8 cellular contexts compared by ENCODE assay signal in the genomic region with DNA sequence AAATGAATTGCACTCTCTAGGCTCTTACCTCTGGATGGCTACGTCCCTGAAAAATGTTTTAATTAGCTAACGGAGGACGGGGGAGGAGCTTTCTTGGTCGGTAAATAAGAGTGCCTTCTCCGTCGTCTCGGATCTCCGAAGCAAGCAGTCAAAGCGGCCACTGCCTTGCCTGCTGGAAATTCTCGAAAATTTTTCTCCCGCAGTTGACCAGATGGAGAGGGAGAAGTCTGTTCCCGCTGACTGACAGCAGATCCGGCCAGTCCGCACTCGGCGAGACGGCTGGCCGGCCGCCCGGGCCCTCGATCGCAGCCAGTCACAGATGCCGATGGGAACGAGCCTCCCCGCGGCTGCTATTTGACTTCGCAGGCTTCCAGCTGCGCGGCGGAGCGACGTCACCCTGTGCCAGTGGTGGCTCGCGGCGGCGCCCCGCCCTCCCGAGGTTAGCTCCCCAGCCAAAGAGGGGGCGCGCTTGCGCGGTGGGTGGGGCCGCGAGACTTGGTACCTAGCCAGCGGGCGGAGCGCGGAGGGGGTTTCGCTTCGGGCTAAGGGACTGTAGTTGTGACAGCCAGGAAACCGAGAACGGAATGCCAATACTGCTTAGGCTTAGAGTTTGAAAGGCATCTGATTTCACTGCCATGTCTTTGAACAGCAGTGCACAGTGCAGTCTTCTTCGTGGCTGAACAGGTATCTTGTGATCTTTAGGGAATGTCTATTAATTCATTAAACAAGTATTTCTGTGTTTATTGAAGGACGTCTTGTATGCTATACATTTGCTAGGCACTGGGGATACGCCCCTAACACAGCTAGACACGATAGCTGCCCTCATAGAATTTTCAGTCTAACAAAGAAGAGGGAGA. TPM values are rescaled to one million over a fixed set of nuclear protein-coding genes. Genes with fewer than 3 reads are reported as not detected.
A peak's percentile ranks its signal among the peaks of the same experiment; 100 is the strongest.
DNase-seq lines count a peak whose midpoint lies in the region; ATAC-seq and TF ChIP-seq lines count a peak whose summit lies in the region.

A gene (minus strand): TSS at position 184 of the 857 bp plus-strand sequence. CDS start 5,978 bp downstream, outside the sequence.

- peak within 1 kb of the TSS; percentile 98 to 99 (median 99) for H3K27ac Mint-ChIP-seq in CD4-positive, CD25-positive, alpha-beta regulatory T cell
- H3K27ac Mint-ChIP-seq in activated CD4-positive, alpha-beta memory T cell treated with anti-CD3 and anti-CD28 coated beads for 36 hours, result peak within 1 kb of the TSS; percentile 99

- H3K4me3 ChIP-seq in CD4-positive, CD25-positive, alpha-beta regulatory T cell (ENCODE audit: low read depth, low read length), result peak within 1 kb of the TSS; percentile 99
- peak within 1 kb of the TSS; percentile 76 to 87 (median 81) for H3K4me3 ChIP-seq in liver (ENCODE audit: low read depth in 1 of 3, low read length in 3 of 3)

- H3K36me3 Mint-ChIP-seq in CD4-positive, CD25-positive, alpha-beta regulatory T cell, result no peaks in the 10 kb centered on the region
- peaks cover 16% of the 10 kb centered on the region for H3K36me3 Mint-ChIP-seq in activated CD4-positive, alpha-beta memory T cell treated with anti-CD3 and anti-CD28 coated beads for 36 hours

- H3K4me3 Mint-ChIP-seq in CD4-positive, CD25-positive, alpha-beta regulatory T cell, result peak within 1 kb of the TSS; percentile 94 to 100 (median 98)
- H3K4me3 Mint-ChIP-seq in activated CD4-positive, alpha-beta memory T cell treated with anti-CD3 and anti-CD28 coated beads for 36 hours, result peak within 1 kb of the TSS; percentile 99

- no peak for TF ChIP-seq CTCF in liver (IDR thresholded peaks at IDR 0.05; ENCODE audit: low read depth, low read length, missing input control)

- under 1% methylated on average over 56 of the region's 56 CpGs for WGBS in liver

- CTCF ChIA-PET in activated CD4-positive, alpha-beta memory T cell treated with anti-CD3 and anti-CD28 coated beads for 36 hours (lab: Charles Lee), result interaction anchor here (0.9 to 3.0 kb wide), 8 partner anchors 66 to 232 kb away, joined by 3 to 8 read pairs (median 3); a partner anchor contains a TSS

- no peaks in the 10 kb centered on the region for H3K9me3 Mint-ChIP-seq in CD4-positive, CD25-positive, alpha-beta regulatory T cell
- H3K9me3 Mint-ChIP-seq in activated CD4-positive, alpha-beta memory T cell treated with anti-CD3 and anti-CD28 coated beads for 36 hours, result no peaks in the 10 kb centered on the region

- H3K27me3 ChIP-seq in CD4-positive, CD25-positive, alpha-beta regulatory T cell (ENCODE audit: control insufficient read depth, insufficient read depth, low read length), result no peaks in the 10 kb centered on the region
- H3K27me3 ChIP-seq in liver (ENCODE audit: control insufficient read depth in 4 of 4, insufficient read depth in 4 of 4, low read length in 3 of 4), result no peaks in the 10 kb centered on the region

- H3K27ac ChIP-seq in CD4-positive, CD25-positive, alpha-beta regulatory T cell (ENCODE audit: insufficient read depth, low read length, poor library complexity, severe bottlenecking), result peak within 1 kb of the TSS; percentile 98
- H3K27ac ChIP-seq in liver (ENCODE audit: low read depth in 1 of 2, low read length in 2 of 2), result peak within 1 kb of the TSS; percentile 93 to 95

- no peaks in the 10 kb centered on the region for H3K36me3 ChIP-seq in CD4-positive, CD25-positive, alpha-beta regulatory T cell (ENCODE audit: control insufficient read depth, insufficient read depth, low read length)
- no peaks in the 10 kb centered on the region for H3K36me3 ChIP-seq in liver (ENCODE audit: control insufficient read depth in 4 of 4, insufficient read depth in 3 of 4, low read depth in 1 of 4, low read length in 3 of 4)

- POLR2A ChIA-PET in activated CD4-positive, alpha-beta memory T cell treated with anti-CD3 and anti-CD28 coated beads for 36 hours (lab: Charles Lee), result interaction anchor here (0.9 to 2.6 kb wide), 10 partner anchors 9 to 172 kb away, joined by 3 to 33 read pairs (median 4); a partner anchor contains a TSS

- ATAC-seq in CD4-positive, CD25-positive, alpha-beta regulatory T cell (ENCODE audit: low read depth in 2 of 2), result peak; percentile 89
- ATAC-seq in GM19438 (IDR thresholded peaks at IDR 0.05; ENCODE audit: low read depth, unreplicated experiment) (peak; percentile 73), HG03575 (IDR thresholded peaks at IDR 0.05; ENCODE audit: extremely low read depth, insufficient number of reproducible peaks, low FRiP score, unreplicated experiment) (peak; percentile 45)

- H3K9me3 ChIP-seq in CD4-positive, CD25-positive, alpha-beta regulatory T cell (ENCODE audit: control insufficient read depth in 2 of 2, low read length in 2 of 2), result no peaks in the 10 kb centered on the region
- no peaks in the 10 kb centered on the region for H3K9me3 ChIP-seq in liver (ENCODE audit: control insufficient read depth in 4 of 4, low read length in 3 of 4)

- H3K27me3 Mint-ChIP-seq in CD4-positive, CD25-positive, alpha-beta regulatory T cell, result peaks cover 10% of the 10 kb centered on the region
- H3K27me3 Mint-ChIP-seq in activated CD4-positive, alpha-beta memory T cell treated with anti-CD3 and anti-CD28 coated beads for 36 hours, result no peaks in the 10 kb centered on the region

- peak within 1 kb of the TSS; percentile 72 to 100 for H3K9ac ChIP-seq in liver (ENCODE audit: low read depth in 1 of 2, low read length in 2 of 2)

- intact Hi-C loops in activated CD4-positive, alpha-beta memory T cell treated with anti-CD3 and anti-CD28 coated beads for 36 hours (cut with micrococcal nuclease), result loop anchor here (1.0 to 5.0 kb wide), 11 partner anchors 36 to 1013 kb away; a partner anchor contains a TSS

- H3K4me1 ChIP-seq in CD4-positive, CD25-positive, alpha-beta regulatory T cell (ENCODE audit: control insufficient read depth, insufficient read depth, low read length, poor library complexity, severe bottlenecking), result peaks cover 40% of the 10 kb centered on the region
- H3K4me1 ChIP-seq in liver (ENCODE audit: control insufficient read depth in 4 of 4, insufficient read depth in 4 of 4, low read length in 3 of 4), result peaks cover 4 to 30% (median 23%) of the 10 kb centered on the region in 4 donors

- peak; percentile 98 to 99 (median 99) for DNase-seq in CD4-positive, CD25-positive, alpha-beta regulatory T cell
- peak; percentile 84 for DNase-seq in NCI-H82 treated with DMSO at 0.1 percent for 48 hours (lab: John Stamatoyannopoulos, UW; ENCODE audit: unreplicated experiment)
- DNase-seq in activated CD4-positive, alpha-beta memory T cell treated with anti-CD3 and anti-CD28 coated beads for 36 hours, result peak; percentile 100
- peak; percentile 95 to 99 for DNase-seq in dermis microvascular lymphatic vessel endothelial cell (ENCODE audit: low read depth in 2 of 2)
- DNase-seq in stimulated activated CD4-positive, alpha-beta T cell treated with anti-CD3 and anti-CD28 coated beads, Interleukin-4, amount 100 ng/mL, for 24 hours, result peak; percentile 99

- TF ChIP-seq RAD21 in liver (IDR thresholded peaks at IDR 0.05), result peak in 1 of 2 donors; percentile 48

- peaks cover 17 to 45% (median 38%) of the 10 kb centered on the region in 4 donors for H3K4me1 Mint-ChIP-seq in CD4-positive, CD25-positive, alpha-beta regulatory T cell
- H3K4me1 Mint-ChIP-seq in activated CD4-positive, alpha-beta memory T cell treated with anti-CD3 and anti-CD28 coated beads for 36 hours (ENCODE audit: low read depth), result peaks cover 36% of the 10 kb centered on the region

TF ChIP-seq in liver, 16 proteins besides CTCF, POLR2A, EP300 and RAD21 (continues in another document):
- TF ChIP-seq HNF4G (IDR thresholded peaks at IDR 0.05) (no peak), FOXA1 (IDR thresholded peaks at IDR 0.05) (peak; percentile 72), GABPA (IDR thresholded peaks at IDR 0.05 in 1 of 2, conservative IDR thresholded peaks at IDR 0.05 in 1 of 2) (peak in 1 of 2 donors; percentile 32), JUND (IDR thresholded peaks at IDR 0.05) (peak; percentile 23 to 72)
- TF ChIP-seq, protein P1, sequence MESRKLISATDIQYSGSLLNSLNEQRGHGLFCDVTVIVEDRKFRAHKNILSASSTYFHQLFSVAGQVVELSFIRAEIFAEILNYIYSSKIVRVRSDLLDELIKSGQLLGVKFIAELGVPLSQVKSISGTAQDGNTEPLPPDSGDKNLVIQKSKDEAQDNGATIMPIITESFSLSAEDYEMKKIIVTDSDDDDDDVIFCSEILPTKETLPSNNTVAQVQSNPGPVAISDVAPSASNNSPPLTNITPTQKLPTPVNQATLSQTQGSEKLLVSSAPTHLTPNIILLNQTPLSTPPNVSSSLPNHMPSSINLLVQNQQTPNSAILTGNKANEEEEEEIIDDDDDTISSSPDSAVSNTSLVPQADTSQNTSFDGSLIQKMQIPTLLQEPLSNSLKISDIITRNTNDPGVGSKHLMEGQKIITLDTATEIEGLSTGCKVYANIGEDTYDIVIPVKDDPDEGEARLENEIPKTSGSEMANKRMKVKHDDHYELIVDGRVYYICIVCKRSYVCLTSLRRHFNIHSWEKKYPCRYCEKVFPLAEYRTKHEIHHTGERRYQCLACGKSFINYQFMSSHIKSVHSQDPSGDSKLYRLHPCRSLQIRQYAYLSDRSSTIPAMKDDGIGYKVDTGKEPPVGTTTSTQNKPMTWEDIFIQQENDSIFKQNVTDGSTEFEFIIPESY (IDR thresholded peaks at IDR 0.05), result peak; percentile 22

RNA-seq across cellular contexts. Expression of the gene that starts here (rescaled TPM):
- total RNA-seq in CD4-positive, CD25-positive, alpha-beta regulatory T cell, result 84.1 TPM
- 10 to 100 TPM; 64.4 to 85.2 (median 77.2) TPM for polyA plus RNA-seq in CD4-positive, CD25-positive, alpha-beta regulatory T cell
- total RNA-seq in activated CD4-positive, alpha-beta memory T cell treated with anti-CD3 and anti-CD28 coated beads for 36 hours, result 10 to 100 TPM; 63.7 to 65.5 TPM
- 3.9 and 5.2 TPM in 2 replicates for total RNA-seq in dermis microvascular lymphatic vessel endothelial cell
- total RNA-seq in liver, result 10 to 100 TPM in 1 of 2 donors, 1 to 10 TPM in 1; 9.4 to 12.7 TPM
- polyA plus RNA-seq in liver, result 1 to 10 TPM; 1.3 to 4.1 TPM

Comparison
In these comparisons a context has a peak if more than half of its experiments do, and no peak if none do; other contexts are left out.
1. Peak in every context shown above with its lines: DNase-seq, ATAC-seq, H3K4me3 ChIP-seq and H3K27ac ChIP-seq.
2. RNA of the gene that starts here (polyA plus RNA-seq): 64.4 to 85.2 TPM in CD4-positive, CD25-positive, alpha-beta regulatory T cell; 1.3 to 4.1 TPM in liver; every median in the first group is over 10 times any median in the second.